ENCODE assay signal across 7 cellular contexts in genomic region chr9:32251539-32251938, GRCh38.
DNase-seq lines count a peak whose midpoint lies in the region; ATAC-seq, FAIRE-seq and TF ChIP-seq lines count a peak whose summit lies in the region.

No MANE protein-coding gene starts in this region.

- intact Hi-C loops in adrenal gland (cut with DNase I): loop anchor here in 1 of 2 donors (10.0 kb wide), 1 partner anchor 1137 kb away; no protein-coding TSS in a partner anchor

- H3K4me3 ChIP-seq in adrenal gland (no peak overlapping the region), iPS DF 6.9 (ENCODE audit: low read length) (no peak overlapping the region)

- H3K36me3 ChIP-seq in adrenal gland (replicated peaks in 1 of 2): no peaks in the 10 kb centered on the region
- H3K36me3 ChIP-seq in iPS DF 6.9 (ENCODE audit: control insufficient read depth, insufficient read depth, low read length): no peaks in the 10 kb centered on the region

- peak; percentile 42 to 69 (median 60) for TF ChIP-seq CTCF in adrenal gland (IDR thresholded peaks at IDR 0.05)

- WGBS in adrenal gland, 4 donors: 1 to 4% (median 2%) methylated on average over 5 of the region's 5 CpGs
- WGBS in iPS DF 6.9 (ENCODE audit: insufficient coverage, insufficient read length): no CpG with 5 or more reads among the region's 5 CpGs

- H3K27me3 ChIP-seq in adrenal gland (no peaks in the 10 kb centered on the region), iPS DF 6.9 (ENCODE audit: control insufficient read depth, insufficient read depth, low read length) (no peaks in the 10 kb centered on the region)

- H3K27ac ChIP-seq in adrenal gland: no peak overlapping the region
- no peak overlapping the region for H3K27ac ChIP-seq in iPS DF 6.9 (ENCODE audit: low read length)

- H3K9me3 ChIP-seq in adrenal gland (replicated peaks in 1 of 3) (no peaks in the 10 kb centered on the region), iPS DF 6.9 (ENCODE audit: control insufficient read depth, insufficient read depth, low read length) (no peaks in the 10 kb centered on the region)

- peaks cover 0 to 4% of the 10 kb centered on the region in 2 donors for H3K4me1 ChIP-seq in adrenal gland (replicated peaks in 1 of 2)
- no peaks in the 10 kb centered on the region for H3K4me1 ChIP-seq in iPS DF 6.9 (ENCODE audit: control insufficient read depth, insufficient read depth, low read length)

- ATAC-seq in GM21447 (IDR thresholded peaks at IDR 0.05; ENCODE audit: unreplicated experiment): peak; percentile 89

- no peak for FAIRE-seq in HTR-8/SVneo (lab: Jason Lieb, UNC)

- no peak for TF ChIP-seq POLR2A in adrenal gland (IDR thresholded peaks at IDR 0.05)

- DNase-seq in GM04504 (ENCODE audit: low read depth) (peak; percentile 12), HTR-8/SVneo (ENCODE audit: insufficient read length, low spot score) (peak; percentile 30), NOMO-1 treated with DMSO at 0.1 percent for 48 hours (lab: John Stamatoyannopoulos, UW; ENCODE audit: unreplicated experiment) (peak; percentile 40), adrenal gland (peak; percentile 57 to 77 (median 67)), iPS DF 6.9 (ENCODE audit: low read depth, low spot score) (peak; percentile 57)
- peak; percentile 8 to 13 for DNase-seq in stimulated activated CD4-positive, alpha-beta T cell treated with anti-CD3 and anti-CD28 coated beads, Interleukin-2, amount 100 ng/mL, for 48 hours

Comparison
In these comparisons a context has a peak if more than half of its experiments do, and no peak if none do; other contexts are left out.
1. DNase-seq: peak in every context shown above with its lines; median percentile 67 in adrenal gland; 57 in iPS DF 6.9; 40 in NOMO-1 treated with DMSO at 0.1 percent for 48 hours; 30 in HTR-8/SVneo; 12 in GM04504; 10 in stimulated activated CD4-positive, alpha-beta T cell treated with anti-CD3 and anti-CD28 coated beads, Interleukin-2, amount 100 ng/mL, for 48 hours.